In genomic region chr1:225466848-225467192, GRCh38 we compare ENCODE assay signal across 1 cellular context.
A peak's percentile ranks its signal among the peaks of the same experiment; 100 is the strongest.
TF ChIP-seq lines count a peak whose summit lies in the region.

No MANE protein-coding gene starts in this region.

TF ChIP-seq in K562, 482 proteins besides CTCF, POLR2A, EP300 and RAD21 (continued from another document and continues in another):
- no peak for TF ChIP-seq TCF7L2 (IDR thresholded peaks at IDR 0.05; ENCODE audit: low read depth, low read length)
- peak; percentile 90 for TF ChIP-seq ZNF766 (CRISPR knock-in tag; conservative IDR thresholded peaks at IDR 0.05)
- TF ChIP-seq ZBTB11 (CRISPR knock-in tag; IDR thresholded peaks at IDR 0.05) = no peak
- no peak for TF ChIP-seq POLR2B (IDR thresholded peaks at IDR 0.05; ENCODE audit: low read depth, partially characterized antibody)
- no peak for TF ChIP-seq POLR2G (IDR thresholded peaks at IDR 0.05; ENCODE audit: low read depth, low read length)
- TF ChIP-seq SAP30 (IDR thresholded peaks at IDR 0.05; ENCODE audit: borderline replicate concordance, insufficient read depth, low read depth, low read length, poor library complexity, severe bottlenecking) = no peak
- no peak for TF ChIP-seq KHSRP (IDR thresholded peaks at IDR 0.05)
- peak; percentile 63; the same call in 1 of the 2 replicates for TF ChIP-seq ZNF707 (CRISPR knock-in tag; conservative IDR thresholded peaks at IDR 0.05)
- TF ChIP-seq TFAP4 (CRISPR knock-in tag; IDR thresholded peaks at IDR 0.05; ENCODE audit: borderline replicate concordance) = no peak
- TF ChIP-seq ZNF449 (CRISPR knock-in tag; IDR thresholded peaks at IDR 0.05) = peak; percentile 97
- no peak for TF ChIP-seq SLC30A9 (CRISPR knock-in tag; IDR thresholded peaks at IDR 0.05)
- TF ChIP-seq ZNF274 (IDR thresholded peaks at IDR 0.05; ENCODE audit: borderline replicate concordance, low read depth, low read length) = no peak
- no peak for TF ChIP-seq POLR3G (IDR thresholded peaks at IDR 0.05; ENCODE audit: extremely low read depth, insufficient read length, insufficient replicate concordance)
- no peak for TF ChIP-seq ZNF253 (CRISPR knock-in tag; conservative IDR thresholded peaks at IDR 0.05)
- 0 out of 2 replicates have a peak, but pooled peaks have one; percentile 62 for TF ChIP-seq HOMEZ (CRISPR knock-in tag; IDR thresholded peaks at IDR 0.05)
- no peak for TF ChIP-seq THAP12 (CRISPR knock-in tag; IDR thresholded peaks at IDR 0.05)
- no peak for TF ChIP-seq PML (IDR thresholded peaks at IDR 0.05; ENCODE audit: low read length)
- peak; percentile 25; the same call in 1 of the 2 replicates for TF ChIP-seq DEAF1 (CRISPR knock-in tag; IDR thresholded peaks at IDR 0.05)
- 0 out of 2 replicates have a peak, but pooled peaks have one; percentile 25 for TF ChIP-seq ZNF75A (CRISPR knock-in tag; IDR thresholded peaks at IDR 0.05)
- TF ChIP-seq MTA1 (IDR thresholded peaks at IDR 0.05; ENCODE audit: borderline replicate concordance) = no peak
- TF ChIP-seq ZNF318 (IDR thresholded peaks at IDR 0.05; ENCODE audit: borderline replicate concordance in 1 of 2, low read depth in 1 of 2) = no peak
- TF ChIP-seq ZNF311 (CRISPR knock-in tag; IDR thresholded peaks at IDR 0.05) = peak; percentile 96
- no peak for TF ChIP-seq ZBTB2 (IDR thresholded peaks at IDR 0.05)
- TF ChIP-seq KLF1 (tag; IDR thresholded peaks at IDR 0.05) = peak; percentile 52; the same call in 1 of the 2 replicates
- no peak for TF ChIP-seq SP1 (CRISPR knock-in tag; IDR thresholded peaks at IDR 0.05)
- TF ChIP-seq ARHGAP35 (IDR thresholded peaks at IDR 0.05; ENCODE audit: partially characterized antibody) = no peak
- TF ChIP-seq ZNF695 (CRISPR knock-in tag; IDR thresholded peaks at IDR 0.05) = no peak
- no peak for TF ChIP-seq SIN3A (IDR thresholded peaks at IDR 0.05; ENCODE audit: borderline replicate concordance in 2 of 2, control insufficient read depth in 1 of 2, low read depth in 2 of 2, low read length in 2 of 2)
- TF ChIP-seq SPI1 (IDR thresholded peaks at IDR 0.05; ENCODE audit: borderline replicate concordance, low read depth, low read length) = no peak
- no peak for TF ChIP-seq MEF2A (IDR thresholded peaks at IDR 0.05; ENCODE audit: control insufficient read depth, low read depth, low read length)
- no peak for TF ChIP-seq HDAC6 (IDR thresholded peaks at IDR 0.05; ENCODE audit: low read depth, low read length)
- no peak for TF ChIP-seq ZNF431 (CRISPR knock-in tag; IDR thresholded peaks at IDR 0.05)
- TF ChIP-seq ATF3 (IDR thresholded peaks at IDR 0.05) = no peak
- TF ChIP-seq ATF3 (CRISPR knock-in tag; conservative IDR thresholded peaks at IDR 0.05) = no peak
- no peak for TF ChIP-seq RBM14 (IDR thresholded peaks at IDR 0.05; ENCODE audit: borderline replicate concordance, insufficient read depth, low read depth, low read length)
- no peak for TF ChIP-seq IRF2 (CRISPR knock-in tag; IDR thresholded peaks at IDR 0.05)
- no peak for TF ChIP-seq MCM3 (IDR thresholded peaks at IDR 0.05)
